Comparison of ENCODE assay signal across 26 cellular contexts in genomic region chr10:93149761-93150160, GRCh38.
A peak's percentile ranks its signal among the peaks of the same experiment; 100 is the strongest.
DNase-seq lines count a peak whose midpoint lies in the region; ATAC-seq and TF ChIP-seq lines count a peak whose summit lies in the region.
"Had no signal": no experiment of that assay in that cellular context is flagged by ENCODE, and none has a peak within 500 bp of the region (broad histone marks: within the 10 kb centered on the region; RNA-seq: fewer than 3 reads in every experiment).

No MANE protein-coding gene starts in this region.

- CTCF ChIA-PET in PC-9 (lab: Charles Lee): no interaction called here

- H3K36me3 ChIP-seq in PC-9 (ENCODE audit: low read depth): no peaks in the 10 kb centered on the region
- H3K36me3 ChIP-seq: esophagus muscularis mucosa, ovary, SJSA1, suprapubic skin, upper lobe of right lung, WERI-Rb-1 had no signal

- no peak overlapping the region for H2AFZ ChIP-seq in PC-9

- DNase-seq in EH (ENCODE audit: low read depth) (peak; percentile 73), PC-9 (no peak), choroid plexus epithelial cell (ENCODE audit: low read depth) (peak; percentile 69), non-pigmented ciliary epithelial cell (ENCODE audit: low read depth) (peak; percentile 35), cerebellar cortex (ENCODE audit: low spot score) (no peak), Right ventricle myocardium superior (no peak)
- no peak for DNase-seq in activated CD4-positive, alpha-beta T cell treated with anti-CD3 and anti-CD28 coated beads, Interleukin-2, amount 50 U/mL, for 4 hours
- DNase-seq: activated effector memory CD4-positive, alpha-beta T cell treated with Interleukin-2 at 50 U/mL for 16 hours; aorta; central memory CD4-positive, alpha-beta T cell; GF-D8; NCI-H1092; NCI-H1694; NCI-H446 treated with DMSO at 0.1 percent for 48 hours; NCI-H82; ovary; RPMI8226; stimulated activated naive B cell treated with anti-CD40 and anti-IgM and Interleukin-4, amounts not matched to agents 10 μg/mL and 1 μg/mL and 100 μg/mL, for 72 hours; T-helper 9 cell; upper lobe of right lung; WERI-Rb-1 had no signal

- H3K9me3 ChIP-seq in PC-9 (ENCODE audit: insufficient read depth, low read depth): no peaks in the 10 kb centered on the region
- H3K9me3 ChIP-seq: ovary, suprapubic skin, upper lobe of right lung had no signal

- H3K4me3 ChIP-seq in PC-9: no peak overlapping the region
- H3K4me3 ChIP-seq in choroid plexus epithelial cell (ENCODE audit: low read depth, low read length): no peak overlapping the region
- H3K4me3 ChIP-seq: esophagus muscularis mucosa, ovary, SJSA1, skin epidermis, suprapubic skin, upper lobe of right lung had no signal

- no peak overlapping the region for H3K27ac ChIP-seq in PC-9
- H3K27ac ChIP-seq: esophagus muscularis mucosa, ovary, SJSA1, skin epidermis, suprapubic skin, upper lobe of right lung, WERI-Rb-1 had no signal

- POLR2A ChIA-PET in PC-9 (lab: Charles Lee; ENCODE audit: unreplicated experiment): no interaction called here

- no TSS peak for BruUV-seq in PC-9 (replicated peaks; lab: Mats Ljungman, UMichigan)

- peaks cover 10% of the 10 kb centered on the region; the same call in 1 of the 2 replicates for H3F3A ChIP-seq in PC-9 (ENCODE audit: insufficient read depth, low read depth)

- H3K4me1 ChIP-seq in PC-9 (replicated peaks; ENCODE audit: insufficient read depth): peaks cover 49% of the 10 kb centered on the region
- H3K4me1 ChIP-seq: upper lobe of right lung had no signal

- TF ChIP-seq CTCF in PC-9 (conservative IDR thresholded peaks at IDR 0.05) (no peak), choroid plexus epithelial cell (conservative IDR thresholded peaks at IDR 0.05; ENCODE audit: low read depth, low read length) (no peak)

- peak overlapping the region; percentile 24; the same call in 1 of the 2 replicates for H3K4me2 ChIP-seq in PC-9

- H3K79me2 ChIP-seq in PC-9 (ENCODE audit: low read depth): no peaks in the 10 kb centered on the region

- ATAC-seq in GM19035 (IDR thresholded peaks at IDR 0.05; ENCODE audit: unreplicated experiment) (no peak), Right ventricle myocardium superior (ENCODE audit: poor library complexity) (no peak)
- ATAC-seq: stimulated activated naive B cell treated with anti-CD40 and anti-IgM and Interleukin-4, amounts not matched to agents 10 μg/mL and 1 μg/mL and 100 μg/mL, for 72 hours had no signal

- H4K20me1 ChIP-seq in PC-9 (ENCODE audit: insufficient read depth): no peaks in the 10 kb centered on the region

- H3K27me3 ChIP-seq in PC-9 (ENCODE audit: insufficient read depth, low read depth): no peaks in the 10 kb centered on the region
- H3K27me3 ChIP-seq: esophagus muscularis mucosa, ovary, SJSA1, suprapubic skin had no signal

- intact Hi-C loops in PC-9 (cut with micrococcal nuclease; ENCODE audit: unreplicated experiment): no loop called here
- intact Hi-C loops in Right ventricle myocardium superior (cut with DNase I): no loop called here

- H3K9me2 ChIP-seq in PC-9 (ENCODE audit: insufficient read depth): no peaks in the 10 kb centered on the region

Comparison
In these comparisons a context has a peak if more than half of its experiments do, and no peak if none do; other contexts are left out.
1. DNase-seq: peak in EH (single experiment), choroid plexus epithelial cell (single experiment) and non-pigmented ciliary epithelial cell (single experiment); none in PC-9 (0 of 2), cerebellar cortex (single experiment), activated CD4-positive, alpha-beta T cell treated with anti-CD3 and anti-CD28 coated beads, Interleukin-2, amount 50 U/mL, for 4 hours (0 of 2) and Right ventricle myocardium superior (single experiment).